In the genomic region with DNA sequence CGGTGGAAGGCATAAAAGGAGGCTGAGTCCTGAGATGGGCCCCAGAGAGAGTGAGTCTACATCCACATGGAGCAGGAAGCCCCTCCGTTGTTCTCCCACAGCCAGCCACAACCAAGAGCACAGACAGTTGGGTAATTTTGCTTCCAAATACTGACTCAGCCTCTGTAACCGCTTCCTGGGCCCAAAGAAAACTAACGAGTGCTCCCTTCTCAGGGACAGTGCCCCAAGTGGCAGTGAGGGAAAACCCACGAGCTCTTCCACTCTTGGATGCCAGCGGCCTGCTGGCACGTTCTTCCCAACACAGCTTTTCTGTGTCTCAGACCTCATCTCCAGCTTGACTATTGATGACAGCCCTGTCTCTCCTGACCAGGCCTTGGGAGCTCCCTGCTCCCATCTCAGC, we compare ENCODE assay signal across 14 cellular contexts.
DNase-seq lines count a peak whose midpoint lies in the region; ATAC-seq, FAIRE-seq and TF ChIP-seq lines count a peak whose summit lies in the region.
"Had no signal": no experiment of that assay in that cellular context is flagged by ENCODE, and none has a peak within 500 bp of the region (broad histone marks: within the 10 kb centered on the region; RNA-seq: fewer than 3 reads in every experiment).

No MANE protein-coding gene starts in this region.

- H3K27ac ChIP-seq in HepG2 (ENCODE audit: extremely low read length, insufficient read depth, low read length) (no peak overlapping the region), right lobe of liver (no peak overlapping the region)
- H3K27ac ChIP-seq: dorsolateral prefrontal cortex, SK-N-MC had no signal

- H3K4me3 ChIP-seq in HepG2 (replicated peaks in 1 of 3; ENCODE audit: insufficient read depth in 1 of 3, low read depth in 2 of 3, low read length in 3 of 3) = no peak overlapping the region
- no peak overlapping the region for H3K4me3 ChIP-seq in right lobe of liver
- H3K4me3 ChIP-seq in epithelial cell of esophagus (ENCODE audit: low read length) = no peak overlapping the region
- H3K4me3 ChIP-seq: dorsolateral prefrontal cortex, SK-N-MC had no signal

- H2AFZ ChIP-seq in HepG2 (ENCODE audit: low read length) = no peak overlapping the region

- no peak overlapping the region for H3K4me2 ChIP-seq in HepG2 (ENCODE audit: low read depth, low read length)

- H3K4me1 ChIP-seq in HepG2 (ENCODE audit: insufficient read depth, low read length) (no peaks in the 10 kb centered on the region), right lobe of liver (no peaks in the 10 kb centered on the region)

- CTCF ChIA-PET in HepG2 (lab: Yijun Ruan, JAX; ENCODE audit: low intra/inter-chr PET ratio, low total read pairs) = no interaction called here

- TF ChIP-seq POLR2A in HepG2 (IDR thresholded peaks at IDR 0.05; ENCODE audit: insufficient read depth in 1 of 2, low read depth in 2 of 2, low read length in 2 of 2) (no peak), right lobe of liver (IDR thresholded peaks at IDR 0.05) (no peak)

- H3K36me3 ChIP-seq in HepG2 (replicated peaks in 1 of 2; ENCODE audit: control insufficient read depth in 1 of 2, insufficient read depth in 2 of 2, low read length in 2 of 2) (no peaks in the 10 kb centered on the region), right lobe of liver (no peaks in the 10 kb centered on the region)

- H3K9me3 ChIP-seq in HepG2 (ENCODE audit: low read length) (no peaks in the 10 kb centered on the region), right lobe of liver (no peaks in the 10 kb centered on the region)

- POLR2A ChIA-PET in HepG2 (lab: Yijun Ruan, JAX) = no interaction called here

- H3K27me3 ChIP-seq in HepG2 (ENCODE audit: control insufficient read depth in 1 of 2, insufficient read depth in 2 of 2, low read length in 2 of 2) (peaks cover 3 to 41% of the 10 kb centered on the region in 2 experiments; a peak in 4 of 5 replicates), right lobe of liver (no peaks in the 10 kb centered on the region)
- H3K27me3 ChIP-seq: dorsolateral prefrontal cortex had no signal

- intact Hi-C loops in HepG2 (cut with micrococcal nuclease; ENCODE audit: unreplicated experiment) (no loop called here), right lobe of liver (cut with DNase I) (no loop called here)

- TF ChIP-seq RAD21 in HepG2 (CRISPR knock-in tag; IDR thresholded peaks at IDR 0.05) = no peak

- 45% methylated on average over 6 of the region's 7 CpGs for WGBS in HepG2 (ENCODE audit: low lambda C conversion rate)
- no CpG with 5 or more reads among the region's 7 CpGs for WGBS in right lobe of liver (ENCODE audit: insufficient coverage, low coverage, low lambda C conversion rate, missing lambda C conversion rate)

- H4K20me1 ChIP-seq in HepG2 (ENCODE audit: insufficient read depth, low read length) = no peaks in the 10 kb centered on the region

- in situ Hi-C loops in HepG2 (cut with HindIII; ENCODE audit: extremely low pct_ligation_motif_present, low pct_unique_long_range_greater_than_20kb) = no loop called here

- H3K79me2 ChIP-seq in HepG2 (ENCODE audit: insufficient read depth, low read length) = no peaks in the 10 kb centered on the region

- ATAC-seq in HepG2 = peak; percentile 71
- no peak for ATAC-seq in right lobe of liver
- ATAC-seq: activated naive CD4-positive, alpha-beta T cell treated with anti-CD3 and anti-CD28 coated beads, Interleukin-2, amount 50 U/mL, for 72 hours had no signal

- TF ChIP-seq EP300 in HepG2 (IDR thresholded peaks at IDR 0.05; ENCODE audit: low read depth in 2 of 2, low read length in 2 of 2) (no peak), HepG2 (CRISPR knock-in tag; IDR thresholded peaks at IDR 0.05; ENCODE audit: borderline replicate concordance) (no peak)

- no peak for FAIRE-seq in HepG2 (lab: Jason Lieb, UNC)
- FAIRE-seq: GM19239 had no signal

- no TSS peak for BruUV-seq in HepG2 (replicated peaks; lab: Mats Ljungman, UMichigan)

- DNase-seq in HepG2 (ENCODE audit: low spot score) (no peak), right lobe of liver (no peak), NCI-H69 (lab: John Stamatoyannopoulos, UW) (peak; percentile 67), epithelial cell of esophagus (ENCODE audit: low read depth) (peak; percentile 53), COLO829 (ENCODE audit: low spot score) (no peak), amygdala (lab: John Stamatoyannopoulos, UW) (no peak), AG08395 (ENCODE audit: low spot score) (no peak)
- no peak for DNase-seq in activated effector memory CD4-positive, alpha-beta T cell treated with Interleukin-2 at 50 U/mL for 16 hours
- DNase-seq: NCI-H1092, NCI-H524 had no signal

- 0 out of 2 replicates have a peak, but pooled peaks have one; percentile 9 for TF ChIP-seq CTCF in HepG2 (CRISPR knock-in tag; IDR thresholded peaks at IDR 0.05)
- TF ChIP-seq CTCF in right lobe of liver (IDR thresholded peaks at IDR 0.05) = no peak
- peak; percentile 32 for TF ChIP-seq CTCF in epithelial cell of esophagus (IDR thresholded peaks at IDR 0.05; ENCODE audit: insufficient read depth, low read depth, low read length, missing control alignments)

- H3K9ac ChIP-seq in HepG2 (ENCODE audit: insufficient read depth, low read depth, low read length) = no peak overlapping the region

TF ChIP-seq in HepG2, 621 proteins besides CTCF, POLR2A, EP300 and RAD21:
- TF ChIP-seq, protein P1, sequence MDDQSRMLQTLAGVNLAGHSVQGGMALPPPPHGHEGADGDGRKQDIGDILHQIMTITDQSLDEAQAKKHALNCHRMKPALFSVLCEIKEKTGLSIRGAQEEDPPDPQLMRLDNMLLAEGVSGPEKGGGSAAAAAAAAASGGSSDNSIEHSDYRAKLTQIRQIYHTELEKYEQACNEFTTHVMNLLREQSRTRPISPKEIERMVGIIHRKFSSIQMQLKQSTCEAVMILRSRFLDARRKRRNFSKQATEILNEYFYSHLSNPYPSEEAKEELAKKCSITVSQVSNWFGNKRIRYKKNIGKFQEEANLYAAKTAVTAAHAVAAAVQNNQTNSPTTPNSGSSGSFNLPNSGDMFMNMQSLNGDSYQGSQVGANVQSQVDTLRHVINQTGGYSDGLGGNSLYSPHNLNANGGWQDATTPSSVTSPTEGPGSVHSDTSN (CRISPR knock-in tag; IDR thresholded peaks at IDR 0.05; ENCODE audit: borderline replicate concordance) = no peak
- TF ChIP-seq NR3C1 (CRISPR knock-in tag; IDR thresholded peaks at IDR 0.05) = no peak
- no peak for TF ChIP-seq ZNF510 (CRISPR knock-in tag; IDR thresholded peaks at IDR 0.05; ENCODE audit: low read depth)
- no peak for TF ChIP-seq ZSCAN20 (CRISPR knock-in tag; IDR thresholded peaks at IDR 0.05; ENCODE audit: borderline replicate concordance)
- no peak for TF ChIP-seq MBD4 (IDR thresholded peaks at IDR 0.05; ENCODE audit: borderline replicate concordance, low read length)
- no peak for TF ChIP-seq SNAI1 (CRISPR knock-in tag; IDR thresholded peaks at IDR 0.05; ENCODE audit: borderline replicate concordance)

Comparison
In these comparisons a context has a peak if more than half of its experiments do, and no peak if none do; other contexts are left out.
1. CTCF ChIP-seq: peak in HepG2 (single experiment) and epithelial cell of esophagus (single experiment); none in right lobe of liver (0 of 4).
2. DNase-seq: peak in NCI-H69 (single experiment) and epithelial cell of esophagus (single experiment); none in HepG2 (single experiment), right lobe of liver (0 of 3), COLO829 (single experiment), amygdala (0 of 56), AG08395 (single experiment) and activated effector memory CD4-positive, alpha-beta T cell treated with Interleukin-2 at 50 U/mL for 16 hours (single experiment).